In genomic region chr2:100254646-100255210, GRCh38 we compare ENCODE assay signal across 1 cellular context.
TF ChIP-seq lines count a peak whose summit lies in the region.

No MANE protein-coding gene starts in this region.

TF ChIP-seq in SK-N-SH, 30 proteins besides CTCF, POLR2A, EP300 and RAD21 (continued from another document):
- TF ChIP-seq, protein P1, sequence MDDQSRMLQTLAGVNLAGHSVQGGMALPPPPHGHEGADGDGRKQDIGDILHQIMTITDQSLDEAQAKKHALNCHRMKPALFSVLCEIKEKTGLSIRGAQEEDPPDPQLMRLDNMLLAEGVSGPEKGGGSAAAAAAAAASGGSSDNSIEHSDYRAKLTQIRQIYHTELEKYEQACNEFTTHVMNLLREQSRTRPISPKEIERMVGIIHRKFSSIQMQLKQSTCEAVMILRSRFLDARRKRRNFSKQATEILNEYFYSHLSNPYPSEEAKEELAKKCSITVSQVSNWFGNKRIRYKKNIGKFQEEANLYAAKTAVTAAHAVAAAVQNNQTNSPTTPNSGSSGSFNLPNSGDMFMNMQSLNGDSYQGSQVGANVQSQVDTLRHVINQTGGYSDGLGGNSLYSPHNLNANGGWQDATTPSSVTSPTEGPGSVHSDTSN (IDR thresholded peaks at IDR 0.05): no peak
- no peak for TF ChIP-seq SMC3 (IDR thresholded peaks at IDR 0.05; ENCODE audit: low read depth, low read length)
- no peak for TF ChIP-seq TCF12 (IDR thresholded peaks at IDR 0.05)
TF ChIP-seq in SK-N-SH: peak in this region for 0.
